ENCODE assay signal across 2 cellular contexts in the genomic region with DNA sequence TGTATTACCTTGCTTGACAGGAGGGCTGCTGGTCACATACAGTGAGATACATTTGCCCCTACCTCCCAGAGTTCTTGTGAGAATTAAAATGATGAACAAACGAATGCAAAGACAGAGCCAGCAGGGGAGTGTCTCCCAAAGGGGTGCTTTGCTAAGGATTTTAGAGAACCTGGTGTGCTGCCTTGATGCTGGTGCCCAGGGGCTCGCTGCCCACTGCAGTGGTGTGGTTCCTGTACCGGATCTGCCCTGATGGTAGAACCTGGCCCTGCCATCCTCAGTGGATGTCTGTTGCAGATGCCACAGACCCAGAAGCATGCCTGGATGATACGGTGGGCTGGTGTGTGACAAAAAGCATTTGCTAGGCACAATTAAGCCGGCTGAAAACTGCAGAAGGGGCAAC.
TF ChIP-seq lines count a peak whose summit lies in the region.

No MANE protein-coding gene starts in this region.

TF ChIP-seq in SK-N-SH, 30 proteins besides CTCF, POLR2A, EP300 and RAD21 (continued from another document):
- TF ChIP-seq, protein P1, sequence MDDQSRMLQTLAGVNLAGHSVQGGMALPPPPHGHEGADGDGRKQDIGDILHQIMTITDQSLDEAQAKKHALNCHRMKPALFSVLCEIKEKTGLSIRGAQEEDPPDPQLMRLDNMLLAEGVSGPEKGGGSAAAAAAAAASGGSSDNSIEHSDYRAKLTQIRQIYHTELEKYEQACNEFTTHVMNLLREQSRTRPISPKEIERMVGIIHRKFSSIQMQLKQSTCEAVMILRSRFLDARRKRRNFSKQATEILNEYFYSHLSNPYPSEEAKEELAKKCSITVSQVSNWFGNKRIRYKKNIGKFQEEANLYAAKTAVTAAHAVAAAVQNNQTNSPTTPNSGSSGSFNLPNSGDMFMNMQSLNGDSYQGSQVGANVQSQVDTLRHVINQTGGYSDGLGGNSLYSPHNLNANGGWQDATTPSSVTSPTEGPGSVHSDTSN (IDR thresholded peaks at IDR 0.05), result no peak
- TF ChIP-seq JUND (IDR thresholded peaks at IDR 0.05), result no peak

TF ChIP-seq in SK-N-SH treated with all-trans-retinoic acid at 6 μM for 48 hours, 23 proteins besides CTCF, POLR2A, EP300 and RAD21 (continued from another document):
- TF ChIP-seq, protein P2, sequence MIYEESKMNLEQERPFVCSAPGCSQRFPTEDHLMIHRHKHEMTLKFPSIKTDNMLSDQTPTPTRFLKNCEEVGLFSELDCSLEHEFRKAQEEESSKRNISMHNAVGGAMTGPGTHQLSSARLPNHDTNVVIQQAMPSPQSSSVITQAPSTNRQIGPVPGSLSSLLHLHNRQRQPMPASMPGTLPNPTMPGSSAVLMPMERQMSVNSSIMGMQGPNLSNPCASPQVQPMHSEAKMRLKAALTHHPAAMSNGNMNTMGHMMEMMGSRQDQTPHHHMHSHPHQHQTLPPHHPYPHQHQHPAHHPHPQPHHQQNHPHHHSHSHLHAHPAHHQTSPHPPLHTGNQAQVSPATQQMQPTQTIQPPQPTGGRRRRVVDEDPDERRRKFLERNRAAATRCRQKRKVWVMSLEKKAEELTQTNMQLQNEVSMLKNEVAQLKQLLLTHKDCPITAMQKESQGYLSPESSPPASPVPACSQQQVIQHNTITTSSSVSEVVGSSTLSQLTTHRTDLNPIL (CRISPR knock-in tag; IDR thresholded peaks at IDR 0.05; ENCODE audit: low read depth), result no peak
- TF ChIP-seq ZC3H10 (CRISPR knock-in tag; IDR thresholded peaks at IDR 0.05), result no peak
- TF ChIP-seq, protein P3, sequence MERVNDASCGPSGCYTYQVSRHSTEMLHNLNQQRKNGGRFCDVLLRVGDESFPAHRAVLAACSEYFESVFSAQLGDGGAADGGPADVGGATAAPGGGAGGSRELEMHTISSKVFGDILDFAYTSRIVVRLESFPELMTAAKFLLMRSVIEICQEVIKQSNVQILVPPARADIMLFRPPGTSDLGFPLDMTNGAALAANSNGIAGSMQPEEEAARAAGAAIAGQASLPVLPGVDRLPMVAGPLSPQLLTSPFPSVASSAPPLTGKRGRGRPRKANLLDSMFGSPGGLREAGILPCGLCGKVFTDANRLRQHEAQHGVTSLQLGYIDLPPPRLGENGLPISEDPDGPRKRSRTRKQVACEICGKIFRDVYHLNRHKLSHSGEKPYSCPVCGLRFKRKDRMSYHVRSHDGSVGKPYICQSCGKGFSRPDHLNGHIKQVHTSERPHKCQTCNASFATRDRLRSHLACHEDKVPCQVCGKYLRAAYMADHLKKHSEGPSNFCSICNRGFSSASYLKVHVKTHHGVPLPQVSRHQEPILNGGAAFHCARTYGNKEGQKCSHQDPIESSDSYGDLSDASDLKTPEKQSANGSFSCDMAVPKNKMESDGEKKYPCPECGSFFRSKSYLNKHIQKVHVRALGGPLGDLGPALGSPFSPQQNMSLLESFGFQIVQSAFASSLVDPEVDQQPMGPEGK (CRISPR knock-in tag; IDR thresholded peaks at IDR 0.05; ENCODE audit: borderline replicate concordance), result no peak
- TF ChIP-seq GLIS3 (CRISPR knock-in tag; IDR thresholded peaks at IDR 0.05), result no peak
- no peak for TF ChIP-seq RARB (CRISPR knock-in tag; IDR thresholded peaks at IDR 0.05)
- no peak for TF ChIP-seq OSR1 (CRISPR knock-in tag; IDR thresholded peaks at IDR 0.05)
- no peak for TF ChIP-seq ZNF565 (CRISPR knock-in tag; conservative IDR thresholded peaks at IDR 0.05; ENCODE audit: low read depth)
